Comparison of ENCODE assay signal across 27 cellular contexts in genomic region chr5:149168276-149168675, GRCh38. TPM values are rescaled to one million over a fixed set of nuclear protein-coding genes. Genes with fewer than 3 reads are reported as not detected.
"Had no signal": no experiment of that assay in that cellular context is flagged by ENCODE, and none has a peak within 500 bp of the region (broad histone marks: within the 10 kb centered on the region; RNA-seq: fewer than 3 reads in every experiment).

No MANE protein-coding gene starts in this region.

- H3K27me3 ChIP-seq: hepatocyte, left lung, pancreas, right lobe of liver, testis, thyroid gland, upper lobe of right lung had no signal

- H3K4me3 ChIP-seq: hepatocyte, left lung, lower lobe of right lung, pancreas, prostate gland, right lobe of liver, smooth muscle cell, testis, thyroid gland, upper lobe of right lung had no signal

- H3K4me2 ChIP-seq: hepatocyte, smooth muscle cell had no signal

- H3K9me3 ChIP-seq: left lung, lower lobe of right lung, pancreas, prostate gland, right lobe of liver, testis, thyroid gland, upper lobe of right lung had no signal

- H3K4me1 Mint-ChIP-seq: naive thymus-derived CD8-positive, alpha-beta T cell; stimulated activated memory B cell treated with anti-CD40 and anti-IgM and Interleukin-4, amounts not matched to agents 10 μg/mL and 1 μg/mL and 100 μg/mL, for 72 hours; stimulated activated naive CD8-positive, alpha-beta T cell treated with anti-CD3 and anti-CD28 coated beads, Interleukin-15, amount 100 ng/mL, for 72 hours had no signal

- H2AFZ ChIP-seq: hepatocyte had no signal

- H3K27ac Mint-ChIP-seq: naive thymus-derived CD8-positive, alpha-beta T cell; nephron; stimulated activated memory B cell treated with anti-CD40 and anti-IgM and Interleukin-4, amounts not matched to agents 10 μg/mL and 1 μg/mL and 100 μg/mL, for 72 hours; stimulated activated naive CD8-positive, alpha-beta T cell treated with anti-CD3 and anti-CD28 coated beads, Interleukin-15, amount 100 ng/mL, for 72 hours had no signal

- H3K4me3 Mint-ChIP-seq: naive thymus-derived CD8-positive, alpha-beta T cell; nephron; neural crest cell; stimulated activated memory B cell treated with anti-CD40 and anti-IgM and Interleukin-4, amounts not matched to agents 10 μg/mL and 1 μg/mL and 100 μg/mL, for 72 hours; stimulated activated naive CD8-positive, alpha-beta T cell treated with anti-CD3 and anti-CD28 coated beads, Interleukin-15, amount 100 ng/mL, for 72 hours had no signal

- H3K9me3 Mint-ChIP-seq: naive thymus-derived CD8-positive, alpha-beta T cell; nephron; neural crest cell; stimulated activated memory B cell treated with anti-CD40 and anti-IgM and Interleukin-4, amounts not matched to agents 10 μg/mL and 1 μg/mL and 100 μg/mL, for 72 hours; stimulated activated naive CD8-positive, alpha-beta T cell treated with anti-CD3 and anti-CD28 coated beads, Interleukin-15, amount 100 ng/mL, for 72 hours had no signal

- H3K36me3 ChIP-seq: left lung, lower lobe of right lung, pancreas, prostate gland, thyroid gland, upper lobe of right lung had no signal

- H3K4me1 ChIP-seq: left lung, pancreas, prostate gland, testis, thyroid gland had no signal

- DNase-seq: islet precursor cell; left lung; lower lobe of right lung; mammary epithelial cell; mesenchymal stem cell; naive thymus-derived CD8-positive, alpha-beta T cell; nucleus accumbens; pancreas; posterior cingulate gyrus; retina; right lobe of liver; stimulated activated CD4-positive, alpha-beta T cell treated with anti-CD3 and anti-CD28 coated beads, Interleukin-1b, Interleukin-23, amount 100 ng/mL, for 48 hours; stimulated activated CD4-positive, alpha-beta T cell treated with anti-CD3 and anti-CD28 coated beads, Interleukin-2, amount 100 ng/mL, for 48 hours; stimulated activated CD4-positive, alpha-beta T cell treated with anti-CD3 and anti-CD28 coated beads, Interleukin-4, amount 100 ng/mL, for 4 hours; stimulated activated CD8-positive, alpha-beta memory T cell treated with anti-CD3 and anti-CD28 coated beads, Interleukin-4, amount 100 ng/mL, for 48 hours; stimulated activated naive CD4-positive, alpha-beta T cell treated with Interleukin-2 at 50 U/mL for 16 hours; stimulated activated naive CD8-positive, alpha-beta T cell treated with anti-CD3 and anti-CD28 coated beads, Interleukin-15, amount 100 ng/mL, for 72 hours; testis; thyroid gland; trophoblast cell; upper lobe of right lung had no signal

- H3K27ac ChIP-seq: hepatocyte, left lung, lower lobe of right lung, pancreas, prostate gland, right lobe of liver, testis, thyroid gland, upper lobe of right lung had no signal

- H3K79me2 ChIP-seq: hepatocyte had no signal

- H3K36me3 Mint-ChIP-seq: naive thymus-derived CD8-positive, alpha-beta T cell; stimulated activated memory B cell treated with anti-CD40 and anti-IgM and Interleukin-4, amounts not matched to agents 10 μg/mL and 1 μg/mL and 100 μg/mL, for 72 hours had no signal

- ATAC-seq: left lung; lower lobe of right lung; naive thymus-derived CD8-positive, alpha-beta T cell; pancreas; stimulated activated memory B cell treated with anti-CD40 and anti-IgM and Interleukin-4, amounts not matched to agents 10 μg/mL and 1 μg/mL and 100 μg/mL, for 72 hours; stimulated activated naive CD8-positive, alpha-beta T cell treated with anti-CD3 and anti-CD28 coated beads, Interleukin-15, amount 100 ng/mL, for 72 hours; upper lobe of right lung had no signal

RNA-seq across cellular contexts. Expression of gene ABLIM3, which starts 27.0 kb away (rescaled TPM):
- total RNA-seq: naive thymus-derived CD8-positive, alpha-beta T cell had no signal
- polyA plus RNA-seq: naive thymus-derived CD8-positive, alpha-beta T cell had no signal
